Comparison of ENCODE assay signal across 1 cellular context in genomic region chr3:129384594-129385323, GRCh38.
TF ChIP-seq lines count a peak whose summit lies in the region.

No MANE protein-coding gene starts in this region.

TF ChIP-seq in HepG2, 621 proteins besides CTCF, POLR2A, EP300 and RAD21:
- TF ChIP-seq ZNF703 (CRISPR knock-in tag; IDR thresholded peaks at IDR 0.05; ENCODE audit: borderline replicate concordance) (no peak), NAIF1 (CRISPR knock-in tag; IDR thresholded peaks at IDR 0.05; ENCODE audit: borderline replicate concordance) (no peak), AGO2 (optimal IDR thresholded peaks at IDR 0.05; ENCODE audit: low read depth, low read length) (peak; percentile 7), AFF4 (CRISPR knock-in tag; IDR thresholded peaks at IDR 0.05) (no peak)
TF ChIP-seq in HepG2: peak in this region for 1.
